ENCODE assay signal across 20 cellular contexts in genomic region chr2:108813732-108814131, GRCh38.
"Had no signal": no experiment of that assay in that cellular context is flagged by ENCODE, and none has a peak within 500 bp of the region (broad histone marks: within the 10 kb centered on the region; RNA-seq: fewer than 3 reads in every experiment).

No MANE protein-coding gene starts in this region.

- H3K27me3 ChIP-seq: dorsolateral prefrontal cortex, gastroesophageal sphincter, neutrophil, right atrium auricular region, sigmoid colon, stomach, transverse colon had no signal

- H3K27ac ChIP-seq: dorsolateral prefrontal cortex, gastroesophageal sphincter, neutrophil, right atrium auricular region, sigmoid colon, stomach, thoracic aorta, transverse colon had no signal

- ATAC-seq: esophagus mucosa; gastroesophageal sphincter; mucosa of descending colon; naive thymus-derived CD8-positive, alpha-beta T cell had no signal

- H3K36me3 ChIP-seq: right atrium auricular region had no signal

- H3K4me1 ChIP-seq: gastroesophageal sphincter, right atrium auricular region, sigmoid colon, stomach, transverse colon had no signal

- DNase-seq: cortex of kidney; dorsolateral prefrontal cortex; effector CD8-positive, alpha-beta T cell; foreskin fibroblast; glutamatergic neuron; mucosa of descending colon; naive thymus-derived CD8-positive, alpha-beta T cell; posterior cingulate gyrus; sigmoid colon; small intestine; stimulated activated CD4-positive, alpha-beta T cell treated with anti-CD3 and anti-CD28 coated beads, Interleukin-12 subunit alpha, Interleukin-12 subunit beta, amount 100 ng/mL, for 4 hours; stimulated activated naive CD4-positive, alpha-beta T cell; stomach; substantia nigra; transverse colon had no signal

- H3K9me3 ChIP-seq: neutrophil had no signal

- H3K4me3 ChIP-seq: dorsolateral prefrontal cortex, gastroesophageal sphincter, mucosa of descending colon, right atrium auricular region, sigmoid colon, stomach, thoracic aorta, transverse colon had no signal
